ENCODE assay signal across 8 cellular contexts in genomic region chr2:27379383-27379839, GRCh38. TPM values are rescaled to one million over a fixed set of nuclear protein-coding genes. Genes with fewer than 3 reads are reported as not detected.
A peak's percentile ranks its signal among the peaks of the same experiment; 100 is the strongest.
DNase-seq lines count a peak whose midpoint lies in the region; ATAC-seq and TF ChIP-seq lines count a peak whose summit lies in the region.

No MANE protein-coding gene starts in this region.

- WGBS in HUES64 = 100% methylated on average over 1 of the region's 2 CpGs

- H3K9ac ChIP-seq in HUES64 (ENCODE audit: low read depth, low read length) (peak overlapping the region; percentile 90), mucosa of stomach (ENCODE audit: low read length) (peak overlapping the region; percentile 99)

- TF ChIP-seq POLR2A in breast epithelium (IDR thresholded peaks at IDR 0.05) = no peak

- peak; percentile 18 for DNase-seq in A673 (ENCODE audit: low spot score)
- DNase-seq in breast epithelium (ENCODE audit: low spot score in 2 of 2) = no peak
- no peak for DNase-seq in NCI-H2029 (lab: John Stamatoyannopoulos, UW)
- DNase-seq in NCI-H2107 (lab: John Stamatoyannopoulos, UW) = no peak

- H3K36me3 ChIP-seq in A673 (ENCODE audit: insufficient read depth, low read length, poor library complexity, severe bottlenecking) (peaks cover 75% of the 10 kb centered on the region), HUES64 (ENCODE audit: insufficient read depth, low read length) (peaks cover 81% of the 10 kb centered on the region), breast epithelium (no peaks in the 10 kb centered on the region), mucosa of stomach (ENCODE audit: control insufficient read depth, insufficient read depth, low read length) (peaks cover 25% of the 10 kb centered on the region)

- CTCF ChIA-PET in A673 (lab: Charles Lee) = interaction anchor here (1.5 kb wide), 1 partner anchor 304 kb away, joined by 4 read pairs; no protein-coding TSS in a partner anchor

- peaks cover 15% of the 10 kb centered on the region for H3K4me1 ChIP-seq in A673 (ENCODE audit: insufficient read depth, low read length, poor library complexity, severe bottlenecking)
- peaks cover 10% of the 10 kb centered on the region; the same call in 1 of the 2 replicates for H3K4me1 ChIP-seq in HUES64 (ENCODE audit: insufficient read depth, low read length)
- peaks cover 4 to 11% of the 10 kb centered on the region in 2 donors for H3K4me1 ChIP-seq in breast epithelium
- H3K4me1 ChIP-seq in mucosa of stomach (ENCODE audit: control insufficient read depth, insufficient read depth, low read length) = peaks cover 28% of the 10 kb centered on the region

- BruUV-seq in A673 (replicated peaks; lab: Mats Ljungman, UMichigan) = no TSS peak

- peak overlapping the region; percentile 89 for H3K27ac ChIP-seq in A673 (ENCODE audit: low read depth, low read length, poor library complexity, severe bottlenecking)
- H3K27ac ChIP-seq in HUES64 (ENCODE audit: low read depth, low read length) = peak overlapping the region; percentile 94
- peak overlapping the region; percentile 90 to 91 for H3K27ac ChIP-seq in breast epithelium

- ATAC-seq in HG02852 (IDR thresholded peaks at IDR 0.05; ENCODE audit: unreplicated experiment) = no peak
- ATAC-seq in activated CD4-positive, CD25-positive, alpha-beta regulatory T cell treated with anti-CD3 and anti-CD28 coated beads, Interleukin-2, amount 50 U/mL, for 24 hours = no peak

- H3K27me3 ChIP-seq in A673 (replicated peaks; ENCODE audit: insufficient read depth, low read depth, low read length, poor library complexity) (no peaks in the 10 kb centered on the region), HUES64 (ENCODE audit: insufficient read depth, low read length) (no peaks in the 10 kb centered on the region), breast epithelium (no peaks in the 10 kb centered on the region), mucosa of stomach (ENCODE audit: control insufficient read depth, insufficient read depth, low read length) (no peaks in the 10 kb centered on the region)

- H3K4me3 ChIP-seq in A673 (ENCODE audit: low read depth, low read length, poor library complexity, severe bottlenecking) = peak overlapping the region; percentile 74
- H3K4me3 ChIP-seq in HUES64 (ENCODE audit: low read length) = peak overlapping the region; percentile 90
- peak overlapping the region; percentile 55 to 80 (median 75) for H3K4me3 ChIP-seq in breast epithelium
- H3K4me3 ChIP-seq in mucosa of stomach (ENCODE audit: low read length) = peak overlapping the region; percentile 95

- intact Hi-C loops in A673 (cut with micrococcal nuclease; ENCODE audit: unreplicated experiment) = no loop called here
- intact Hi-C loops in breast epithelium (cut with DNase I; ENCODE audit: low total_unique reads) = no loop called here

- TF ChIP-seq CTCF in A673 (conservative IDR thresholded peaks at IDR 0.05; ENCODE audit: low read depth, low read length) (no peak), breast epithelium (IDR thresholded peaks at IDR 0.05) (no peak)

- POLR2A ChIA-PET in A673 (lab: Charles Lee; ENCODE audit: low non-redundant PET) = no interaction called here

- H3K9me3 ChIP-seq in A673 (ENCODE audit: low read depth, low read length, poor library complexity, severe bottlenecking) (no peaks in the 10 kb centered on the region), HUES64 (ENCODE audit: insufficient read depth, low read depth, low read length) (no peaks in the 10 kb centered on the region), breast epithelium (no peaks in the 10 kb centered on the region), mucosa of stomach (ENCODE audit: control insufficient read depth, low read length) (no peaks in the 10 kb centered on the region)

RNA-seq across cellular contexts. Expression of gene ZNF513, which starts 1.1 kb away (rescaled TPM):
- total RNA-seq in A673 (2021) (21.3 and 22.3 TPM in 2 replicates), breast epithelium (10 to 100 TPM in 2 of 3 donors, 1 to 10 TPM in 1; 5.9 to 22.5 (median 15.7) TPM)
- 14.9 TPM for polyA plus RNA-seq in HUES64 (2013, experiment 1 of 2)
- 15.2 TPM for polyA plus RNA-seq in HUES64 (2013, experiment 2 of 2)

RNA-seq across cellular contexts. Expression of gene SNX17, which starts 9.0 kb away (rescaled TPM):
- total RNA-seq in A673 (2021) (109 and 110 TPM in 2 replicates), breast epithelium (100 to 1,000 TPM; 109 to 121 (median 116) TPM)
- 59.1 TPM for polyA plus RNA-seq in HUES64 (2013, experiment 1 of 2)
- polyA plus RNA-seq in HUES64 (2013, experiment 2 of 2) = 55.9 TPM

RNA-seq across cellular contexts. Expression of gene EIF2B4, which starts 9.3 kb away (rescaled TPM):
- total RNA-seq in A673 (2021) (68.8 and 74.7 TPM in 2 replicates), breast epithelium (10 to 100 TPM; 38.1 to 48.9 (median 47.9) TPM)
- polyA plus RNA-seq in HUES64 (2013, experiment 1 of 2) = 50.7 TPM
- polyA plus RNA-seq in HUES64 (2013, experiment 2 of 2) = 46.6 TPM

RNA-seq across cellular contexts. Expression of gene GTF3C2, which starts 22.8 kb away (rescaled TPM):
- total RNA-seq in A673 (2021) = 85.7 and 89.3 TPM in 2 replicates
- polyA plus RNA-seq in HUES64 (2013, experiment 1 of 2) = 99.3 TPM
- polyA plus RNA-seq in HUES64 (2013, experiment 2 of 2) = 90.5 TPM
- 10 to 100 TPM; 32.6 to 63.5 (median 55.7) TPM for total RNA-seq in breast epithelium

RNA-seq across cellular contexts. Expression of gene PPM1G, which starts 30.0 kb away (rescaled TPM):
- total RNA-seq in A673 (2021) (147 and 155 TPM in 2 replicates), breast epithelium (10 to 100 TPM; 46.2 to 59.0 (median 54.4) TPM)
- 149 TPM for polyA plus RNA-seq in HUES64 (2013, experiment 1 of 2)
- polyA plus RNA-seq in HUES64 (2013, experiment 2 of 2) = 144 TPM
